In the genomic region with DNA sequence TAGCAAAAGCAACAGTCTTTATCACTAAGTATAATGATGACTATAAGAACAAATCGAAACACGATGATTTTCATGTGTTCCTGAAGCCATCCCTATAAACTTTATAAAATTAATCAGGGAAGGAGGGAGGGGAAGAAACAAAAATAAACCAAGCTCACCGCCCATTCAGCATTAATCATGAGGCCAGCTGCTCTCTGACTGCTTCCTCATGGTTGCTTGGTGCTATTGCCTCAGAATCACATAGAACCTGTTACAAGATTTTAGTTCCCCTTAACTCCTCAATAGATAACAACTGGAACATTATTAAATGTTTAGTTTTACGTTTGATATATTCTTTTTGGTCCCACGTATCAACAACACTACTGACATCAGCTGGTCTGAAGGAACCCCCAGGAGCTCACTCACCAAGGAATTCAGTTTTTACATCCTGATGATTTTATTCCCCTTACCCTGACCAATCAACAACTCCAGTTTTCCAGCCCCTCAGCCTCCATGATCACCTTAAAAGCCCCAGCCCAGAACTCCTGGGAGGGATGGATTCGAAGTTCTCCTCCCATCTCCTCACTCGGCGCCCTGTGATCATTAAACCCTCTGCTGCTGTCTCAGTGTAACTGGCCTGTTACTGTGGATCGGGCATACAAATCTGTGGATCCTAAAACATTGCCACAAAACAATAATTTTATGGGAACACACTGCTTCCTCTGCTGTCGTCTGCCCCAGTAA, we compare ENCODE assay signal across 11 cellular contexts. TPM values are rescaled to one million over a fixed set of nuclear protein-coding genes. Genes with fewer than 3 reads are reported as not detected.
DNase-seq lines count a peak whose midpoint lies in the region; ATAC-seq and TF ChIP-seq lines count a peak whose summit lies in the region.
"Had no signal": no experiment of that assay in that cellular context is flagged by ENCODE, and none has a peak within 500 bp of the region (broad histone marks: within the 10 kb centered on the region; RNA-seq: fewer than 3 reads in every experiment).

No MANE protein-coding gene starts in this region.

- peaks cover 5% of the 10 kb centered on the region for H3K27me3 ChIP-seq in IMR-90 (ENCODE audit: control insufficient read depth, insufficient read depth, low read length)
- H3K27me3 ChIP-seq: foreskin keratinocyte, tibial artery had no signal

- no peak overlapping the region for H3K27ac ChIP-seq in IMR-90 (ENCODE audit: insufficient read depth, low read length)
- H3K27ac ChIP-seq: foreskin keratinocyte, tibial artery had no signal

- no TSS peak for BruUV-seq in IMR-90 (replicated peaks; lab: Mats Ljungman, UMichigan)

- H3K14ac ChIP-seq in IMR-90 (replicated peaks; ENCODE audit: low read depth, low read length): no peak overlapping the region

- ATAC-seq in IMR-90 (ENCODE audit: low read depth): peak; percentile 76
- ATAC-seq in activated T-cell treated with anti-CD3 and anti-CD28 coated beads, Interleukin-2, amount 50 U/mL, for 4 hours: no peak
- ATAC-seq in GM18858 (IDR thresholded peaks at IDR 0.05; ENCODE audit: unreplicated experiment): no peak
- ATAC-seq: foreskin keratinocyte; naive thymus-derived CD8-positive, alpha-beta T cell had no signal

- no peak overlapping the region for H2AK9ac ChIP-seq in IMR-90 (replicated peaks; ENCODE audit: low read depth, low read length, poor library complexity)

- no peak overlapping the region for H2BK20ac ChIP-seq in IMR-90 (ENCODE audit: low read depth, low read length)

- CTCF ChIA-PET in IMR-90 (lab: Yijun Ruan, JAX): interaction anchor here (1.5 kb wide), 1 partner anchor 10 kb away, joined by 5 read pairs; no protein-coding TSS in a partner anchor

- H3K4me3 Mint-ChIP-seq in progenitor cell of endocrine pancreas (ENCODE audit: low read depth): no peak overlapping the region
- no peak overlapping the region for H3K4me3 Mint-ChIP-seq in activated T-cell treated with anti-CD3 and anti-CD28 coated beads, Interleukin-2, amount 50 U/mL, for 4 hours
- H3K4me3 Mint-ChIP-seq: naive thymus-derived CD8-positive, alpha-beta T cell had no signal

- no peaks in the 10 kb centered on the region; the same call in 1 of the 2 replicates for H3K4me1 ChIP-seq in IMR-90 (ENCODE audit: control insufficient read depth, insufficient read depth, low read length)

- H4K20me1 ChIP-seq in IMR-90 (ENCODE audit: insufficient read depth, low read length): no peaks in the 10 kb centered on the region

- no peak overlapping the region for H3K4ac ChIP-seq in IMR-90 (ENCODE audit: low read depth, low read length)

- no peak overlapping the region for H4K91ac ChIP-seq in IMR-90 (ENCODE audit: insufficient read depth, low read depth, low read length)

- in situ Hi-C loops in IMR-90 (cut with MboI; ENCODE audit: low sequenced_read_pairs): no loop called here

- no peaks in the 10 kb centered on the region for H3K9me3 ChIP-seq in IMR-90 (ENCODE audit: control insufficient read depth, insufficient read depth, low read length)
- H3K9me3 ChIP-seq: tibial artery had no signal

- H2BK5ac ChIP-seq in IMR-90 (ENCODE audit: low read depth, low read length, poor library complexity, severe bottlenecking): no peak overlapping the region

- no peak overlapping the region for H3K4me3 ChIP-seq in IMR-90 (ENCODE audit: insufficient read depth, low read depth, low read length)
- H3K4me3 ChIP-seq: tibial artery had no signal

- peak overlapping the region; percentile 67 for H3K27ac Mint-ChIP-seq in progenitor cell of endocrine pancreas
- H3K27ac Mint-ChIP-seq: naive thymus-derived CD8-positive, alpha-beta T cell had no signal

- no peak overlapping the region for H3K18ac ChIP-seq in IMR-90 (ENCODE audit: low read depth, low read length)

- no peak overlapping the region for H2BK15ac ChIP-seq in IMR-90 (ENCODE audit: low read depth, low read length)

- no peak for TF ChIP-seq RAD21 in IMR-90 (IDR thresholded peaks at IDR 0.05; ENCODE audit: low read length)

- no peaks in the 10 kb centered on the region for H3K79me1 ChIP-seq in IMR-90 (ENCODE audit: low read depth in 1 of 2, low read length in 2 of 2)

- H4K8ac ChIP-seq in IMR-90 (ENCODE audit: low read depth in 2 of 2, low read length in 2 of 2): no peak overlapping the region; a peak in 1 of 4 replicates

- WGBS in IMR-90 (ENCODE audit: extremely low coverage in 2 of 2, insufficient read length in 1 of 2), 2 experiments: 80% methylated on average over 3 of the region's 10 CpGs; no CpG with 5 or more reads in 1 of the 2 experiments

- H3K4me1 Mint-ChIP-seq in progenitor cell of endocrine pancreas (ENCODE audit: low read depth): peaks cover 31% of the 10 kb centered on the region
- peaks cover 52% of the 10 kb centered on the region for H3K4me1 Mint-ChIP-seq in activated T-cell treated with anti-CD3 and anti-CD28 coated beads, Interleukin-2, amount 50 U/mL, for 4 hours (ENCODE audit: low read depth)

- peaks cover 7% of the 10 kb centered on the region for H3K9me3 Mint-ChIP-seq in progenitor cell of endocrine pancreas (ENCODE audit: low read depth)
- no peaks in the 10 kb centered on the region for H3K9me3 Mint-ChIP-seq in activated T-cell treated with anti-CD3 and anti-CD28 coated beads, Interleukin-2, amount 50 U/mL, for 4 hours
- H3K9me3 Mint-ChIP-seq: naive thymus-derived CD8-positive, alpha-beta T cell had no signal

- no peak overlapping the region for H2AFZ ChIP-seq in IMR-90 (replicated peaks; ENCODE audit: low read length, poor library complexity)

- H4K5ac ChIP-seq in IMR-90 (ENCODE audit: low read depth, low read length): no peak overlapping the region

- POLR2A ChIA-PET in IMR-90 (lab: Charles Lee; ENCODE audit: unreplicated experiment): no interaction called here

- no peak overlapping the region for H2BK120ac ChIP-seq in IMR-90 (ENCODE audit: low read depth, low read length)

- dilution Hi-C loops in IMR-90 (cut with HindIII; ENCODE audit: low sequenced_read_pairs, unreplicated experiment): no loop called here

- no peaks in the 10 kb centered on the region for H3K27me3 Mint-ChIP-seq in progenitor cell of endocrine pancreas
- no peaks in the 10 kb centered on the region for H3K27me3 Mint-ChIP-seq in activated T-cell treated with anti-CD3 and anti-CD28 coated beads, Interleukin-2, amount 50 U/mL, for 4 hours (ENCODE audit: low read depth)

- no peaks in the 10 kb centered on the region for H3K36me3 Mint-ChIP-seq in progenitor cell of endocrine pancreas (ENCODE audit: insufficient read depth)
- H3K36me3 Mint-ChIP-seq in activated T-cell treated with anti-CD3 and anti-CD28 coated beads, Interleukin-2, amount 50 U/mL, for 4 hours (ENCODE audit: insufficient read depth): no peaks in the 10 kb centered on the region
- H3K36me3 Mint-ChIP-seq: naive thymus-derived CD8-positive, alpha-beta T cell had no signal

- peak overlapping the region; percentile 44; the same call in 1 of the 2 replicates for H2AK5ac ChIP-seq in IMR-90 (ENCODE audit: low read depth, low read length)

- H3K36me3 ChIP-seq in IMR-90 (ENCODE audit: control insufficient read depth, insufficient read depth, low read length): no peaks in the 10 kb centered on the region
- H3K36me3 ChIP-seq: tibial artery had no signal

- H3K4me2 ChIP-seq in IMR-90 (ENCODE audit: low read depth, low read length): no peak overlapping the region

- no peak for TF ChIP-seq POLR2A in IMR-90 (IDR thresholded peaks at IDR 0.05; ENCODE audit: low read depth, low read length)

- H3K23ac ChIP-seq in IMR-90 (ENCODE audit: low read depth, low read length): no peak overlapping the region

- H3K9ac ChIP-seq in IMR-90 (ENCODE audit: low read depth, low read length): no peak overlapping the region

- intact Hi-C loops in IMR-90 (cut with micrococcal nuclease): no loop called here

- TF ChIP-seq CTCF in IMR-90 (conservative IDR thresholded peaks at IDR 0.05; ENCODE audit: low read depth, low read length) (no peak), progenitor cell of endocrine pancreas (IDR thresholded peaks at IDR 0.05; ENCODE audit: unreplicated experiment) (no peak)

- no peaks in the 10 kb centered on the region for H3K9me1 ChIP-seq in IMR-90 (ENCODE audit: insufficient read depth, low read length)

- no peak overlapping the region for H3K56ac ChIP-seq in IMR-90 (ENCODE audit: extremely low read depth, insufficient read depth, low read length)

- DNase-seq in IMR-90 (peak; percentile 67), SKM-1 (lab: John Stamatoyannopoulos, UW; ENCODE audit: unreplicated experiment) (peak; percentile 57), iris pigment epithelial cell (ENCODE audit: low read depth) (peak; percentile 47), progenitor cell of endocrine pancreas (ENCODE audit: low spot score, unreplicated experiment) (no peak), nucleus accumbens (lab: John Stamatoyannopoulos, UW) (no peak), SHP77 treated with DMSO at 0.1 percent for 48 hours (lab: John Stamatoyannopoulos, UW) (no peak)
- no peak for DNase-seq in activated T-cell treated with anti-CD3 and anti-CD28 coated beads, Interleukin-2, amount 50 U/mL, for 4 hours
- DNase-seq: foreskin keratinocyte; naive thymus-derived CD8-positive, alpha-beta T cell; tibial artery had no signal

TF ChIP-seq in IMR-90, 13 proteins besides CTCF, POLR2A, EP300 and RAD21:
- peak; percentile 23; the same call in 1 of the 2 replicates for TF ChIP-seq MAFK (IDR thresholded peaks at IDR 0.05; ENCODE audit: low read depth, low read length)
- TF ChIP-seq MXI1 (IDR thresholded peaks at IDR 0.05; ENCODE audit: borderline replicate concordance, low read depth, low read length): no peak
- TF ChIP-seq CEBPB (IDR thresholded peaks at IDR 0.05; ENCODE audit: low read depth, low read length): peak; percentile 57; the same call in 1 of the 2 replicates
- TF ChIP-seq MAZ (IDR thresholded peaks at IDR 0.05; ENCODE audit: borderline replicate concordance, low read depth, low read length): no peak
- TF ChIP-seq BHLHE40 (IDR thresholded peaks at IDR 0.05; ENCODE audit: low read depth, low read length): no peak

RNA-seq across cellular contexts. Expression of a gene that starts 10.6 kb away (rescaled TPM):
- total RNA-seq in IMR-90 (2012; rRNA removed): 49.2 and 53.1 TPM in 2 replicates
- polyA plus RNA-seq in IMR-90 (2012; rRNA removed): 20.2 and 23.7 TPM in 2 replicates
- 9.2 and 12.6 TPM in 2 replicates for polyA plus RNA-seq in IMR-90 (2012; cell fraction: cytosol; rRNA removed)
- polyA plus RNA-seq in IMR-90 (2012; cell fraction: nucleus; rRNA removed; ENCODE audit: low replicate concordance): 7.9 and 36.5 TPM in 2 replicates
- 119 and 122 TPM in 2 replicates for total RNA-seq in progenitor cell of endocrine pancreas
- 10 to 100 TPM; 62.7 to 86.3 (median 70.1) TPM for total RNA-seq in activated T-cell treated with anti-CD3 and anti-CD28 coated beads, Interleukin-2, amount 50 U/mL, for 4 hours

RNA-seq across cellular contexts. Expression of a gene that starts 52.6 kb away (rescaled TPM):
- total RNA-seq in IMR-90 (2012; rRNA removed) (16.4 and 24.2 TPM in 2 replicates), progenitor cell of endocrine pancreas (40.2 and 46.3 TPM in 2 replicates)
- 11.8 and 12.1 TPM in 2 replicates for polyA plus RNA-seq in IMR-90 (2012; rRNA removed)
- 14.7 and 16.4 TPM in 2 replicates for polyA plus RNA-seq in IMR-90 (2012; cell fraction: cytosol; rRNA removed)
- polyA plus RNA-seq in IMR-90 (2012; cell fraction: nucleus; rRNA removed; ENCODE audit: low replicate concordance): 7.5 and 8.4 TPM in 2 replicates
- total RNA-seq in activated T-cell treated with anti-CD3 and anti-CD28 coated beads, Interleukin-2, amount 50 U/mL, for 4 hours: 10 to 100 TPM; 35.2 to 77.9 (median 58.8) TPM

Comparison
In these comparisons a context has a peak if more than half of its experiments do, and no peak if none do; other contexts are left out.
1. DNase-seq: peak in IMR-90 (single experiment), SKM-1 (single experiment) and iris pigment epithelial cell (single experiment); none in progenitor cell of endocrine pancreas (single experiment), activated T-cell treated with anti-CD3 and anti-CD28 coated beads, Interleukin-2, amount 50 U/mL, for 4 hours (single experiment), nucleus accumbens (0 of 56) and SHP77 treated with DMSO at 0.1 percent for 48 hours (single experiment).